In the genomic region with DNA sequence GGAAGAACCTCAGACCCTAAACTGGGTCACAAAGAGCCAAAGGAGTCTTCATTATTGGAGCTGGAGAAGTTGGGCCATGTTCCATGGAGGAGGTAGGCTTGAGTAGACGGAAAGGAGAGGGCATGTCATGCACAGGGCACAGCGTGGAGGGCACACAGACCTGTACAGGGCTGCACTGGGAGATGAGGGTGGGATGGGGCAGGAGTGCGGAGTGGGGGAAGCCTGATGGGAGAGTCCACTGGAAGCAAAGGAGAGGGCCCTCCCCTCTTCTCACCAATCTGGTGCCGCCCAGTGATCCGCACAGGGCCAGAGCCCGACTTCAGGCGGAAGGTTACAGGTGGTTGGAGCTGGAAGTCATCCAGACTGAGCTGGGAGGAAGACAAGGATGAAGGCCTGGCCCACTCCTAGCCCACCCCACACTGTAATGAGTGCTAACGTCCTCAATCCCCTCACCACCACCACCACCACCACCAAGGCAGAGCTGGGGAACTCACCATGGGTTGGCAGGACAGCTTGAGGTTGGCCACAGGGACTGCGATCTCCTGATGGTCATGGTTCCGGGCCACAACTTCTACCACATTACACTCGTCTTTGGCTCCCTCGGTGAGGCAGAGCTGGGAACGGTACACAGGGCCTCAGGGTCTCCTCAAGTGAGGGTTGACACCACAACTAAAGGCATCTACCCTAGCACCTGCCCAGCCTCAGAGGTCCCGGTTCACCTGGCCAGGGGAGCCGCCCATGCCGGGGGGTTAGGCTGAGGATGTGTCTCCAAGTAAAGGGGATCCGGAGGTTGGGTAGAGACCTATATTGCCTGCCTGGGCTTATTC, we compare ENCODE assay signal across 10 cellular contexts. TPM values are rescaled to one million over a fixed set of nuclear protein-coding genes. Genes with fewer than 3 reads are reported as not detected.
DNase-seq lines count a peak whose midpoint lies in the region; FAIRE-seq and TF ChIP-seq lines count a peak whose summit lies in the region.
"Had no signal": no experiment of that assay in that cellular context is flagged by ENCODE, and none has a peak within 500 bp of the region (broad histone marks: within the 10 kb centered on the region; RNA-seq: fewer than 3 reads in every experiment).

No MANE protein-coding gene starts in this region.

- intact Hi-C loops in activated T-helper 1 cell treated with anti-CD3 and anti-CD28 coated beads, Interleukin-12 subunit alpha, Interleukin-12 subunit beta, Interleukin-2, Interleukin-4 antibody, amounts not matched to agents 30 ng/mL and 10 ng/mL and 1 ng/mL, durations not matched to agents 14 hours and 24 hours and 36 hours (cut with micrococcal nuclease) = loop anchor here (1.0 to 10.0 kb wide), 7 partner anchors 79 to 785 kb away; partner anchors contain the start of genes BTRC, FBXW4, KAZALD1 and LZTS2

- H3K4me3 ChIP-seq in iPS-18c (ENCODE audit: insufficient read depth, low read depth, low read length) (peak overlapping the region; percentile 90), suprapubic skin (peak overlapping the region; percentile 76)

- FAIRE-seq in HTR-8/SVneo (lab: Jason Lieb, UNC) = no peak
- FAIRE-seq: islet of Langerhans had no signal

- no peak for TF ChIP-seq POLR2A in suprapubic skin (IDR thresholded peaks at IDR 0.05)

- WGBS in suprapubic skin = 58% methylated on average over 16 of the region's 17 CpGs

- DNase-seq in T-helper 1 cell (no peak), suprapubic skin (ENCODE audit: low spot score in 2 of 2) (no peak), HTR-8/SVneo (ENCODE audit: insufficient read length, low spot score) (no peak), hepatic stellate cell (ENCODE audit: low spot score) (no peak), occipital lobe (lab: John Stamatoyannopoulos, UW) (no peak)
- DNase-seq in activated T-helper 1 cell treated with anti-CD3 and anti-CD28 coated beads, Interleukin-12 subunit alpha, Interleukin-12 subunit beta, Interleukin-2, Interleukin-4 antibody, amounts not matched to agents 30 ng/mL and 10 ng/mL and 1 ng/mL, durations not matched to agents 14 hours and 24 hours and 36 hours (ENCODE audit: low spot score) = no peak

- H3K4me3 Mint-ChIP-seq in T-helper 1 cell treated with Interleukin-12 subunit alpha and Interleukin-12 subunit beta and Interleukin-4 antibody, amounts not matched to agents 30 μg/mL and 1 μg/mL, for 36 hours = peak overlapping the region; percentile 100
- H3K4me3 Mint-ChIP-seq in activated T-helper 1 cell treated with anti-CD3 and anti-CD28 coated beads, Interleukin-12 subunit alpha, Interleukin-12 subunit beta, Interleukin-2, Interleukin-4 antibody, amounts not matched to agents 30 ng/mL and 10 ng/mL and 1 ng/mL, durations not matched to agents 14 hours and 24 hours and 36 hours = peak overlapping the region; percentile 100

- no peak for TF ChIP-seq CTCF in suprapubic skin (IDR thresholded peaks at IDR 0.05)

- H3K9me3 Mint-ChIP-seq in T-helper 1 cell treated with Interleukin-12 subunit alpha and Interleukin-12 subunit beta and Interleukin-4 antibody, amounts not matched to agents 30 μg/mL and 1 μg/mL, for 36 hours = no peaks in the 10 kb centered on the region
- H3K9me3 Mint-ChIP-seq in activated T-helper 1 cell treated with anti-CD3 and anti-CD28 coated beads, Interleukin-12 subunit alpha, Interleukin-12 subunit beta, Interleukin-2, Interleukin-4 antibody, amounts not matched to agents 30 ng/mL and 10 ng/mL and 1 ng/mL, durations not matched to agents 14 hours and 24 hours and 36 hours = no peaks in the 10 kb centered on the region

- H3K9me3 ChIP-seq in iPS-18c (ENCODE audit: control insufficient read depth, insufficient read depth, low read length) (no peaks in the 10 kb centered on the region), suprapubic skin (no peaks in the 10 kb centered on the region)

- H3K27me3 Mint-ChIP-seq in T-helper 1 cell treated with Interleukin-12 subunit alpha and Interleukin-12 subunit beta and Interleukin-4 antibody, amounts not matched to agents 30 μg/mL and 1 μg/mL, for 36 hours (ENCODE audit: low read depth) = peaks cover 22% of the 10 kb centered on the region
- peaks cover 14% of the 10 kb centered on the region for H3K27me3 Mint-ChIP-seq in activated T-helper 1 cell treated with anti-CD3 and anti-CD28 coated beads, Interleukin-12 subunit alpha, Interleukin-12 subunit beta, Interleukin-2, Interleukin-4 antibody, amounts not matched to agents 30 ng/mL and 10 ng/mL and 1 ng/mL, durations not matched to agents 14 hours and 24 hours and 36 hours (ENCODE audit: insufficient read depth)

- H3K36me3 Mint-ChIP-seq in T-helper 1 cell treated with Interleukin-12 subunit alpha and Interleukin-12 subunit beta and Interleukin-4 antibody, amounts not matched to agents 30 μg/mL and 1 μg/mL, for 36 hours (ENCODE audit: low read depth) = peaks cover 24% of the 10 kb centered on the region
- peaks cover 35% of the 10 kb centered on the region for H3K36me3 Mint-ChIP-seq in activated T-helper 1 cell treated with anti-CD3 and anti-CD28 coated beads, Interleukin-12 subunit alpha, Interleukin-12 subunit beta, Interleukin-2, Interleukin-4 antibody, amounts not matched to agents 30 ng/mL and 10 ng/mL and 1 ng/mL, durations not matched to agents 14 hours and 24 hours and 36 hours (ENCODE audit: low read depth)

- no peak for TF ChIP-seq EP300 in suprapubic skin (IDR thresholded peaks at IDR 0.05)

- peak overlapping the region; percentile 27 for H3K27ac Mint-ChIP-seq in T-helper 1 cell treated with Interleukin-12 subunit alpha and Interleukin-12 subunit beta and Interleukin-4 antibody, amounts not matched to agents 30 μg/mL and 1 μg/mL, for 36 hours
- peak overlapping the region; percentile 67 for H3K27ac Mint-ChIP-seq in activated T-helper 1 cell treated with anti-CD3 and anti-CD28 coated beads, Interleukin-12 subunit alpha, Interleukin-12 subunit beta, Interleukin-2, Interleukin-4 antibody, amounts not matched to agents 30 ng/mL and 10 ng/mL and 1 ng/mL, durations not matched to agents 14 hours and 24 hours and 36 hours

- peaks cover 27% of the 10 kb centered on the region for H3K27me3 ChIP-seq in suprapubic skin

- H3K27ac ChIP-seq in suprapubic skin = no peak overlapping the region

- peaks cover 20% of the 10 kb centered on the region for H3K36me3 ChIP-seq in suprapubic skin

- H3K4me1 ChIP-seq in suprapubic skin = peaks cover 62% of the 10 kb centered on the region

- peaks cover 42% of the 10 kb centered on the region for H3K4me1 Mint-ChIP-seq in T-helper 1 cell treated with Interleukin-12 subunit alpha and Interleukin-12 subunit beta and Interleukin-4 antibody, amounts not matched to agents 30 μg/mL and 1 μg/mL, for 36 hours (ENCODE audit: low read depth)
- peaks cover 63% of the 10 kb centered on the region for H3K4me1 Mint-ChIP-seq in activated T-helper 1 cell treated with anti-CD3 and anti-CD28 coated beads, Interleukin-12 subunit alpha, Interleukin-12 subunit beta, Interleukin-2, Interleukin-4 antibody, amounts not matched to agents 30 ng/mL and 10 ng/mL and 1 ng/mL, durations not matched to agents 14 hours and 24 hours and 36 hours (ENCODE audit: low read depth)

RNA-seq across cellular contexts. Expression of gene NPM3, which starts 1.0 kb away (rescaled TPM):
- 149 and 151 TPM in 2 replicates for total RNA-seq in activated T-helper 1 cell treated with anti-CD3 and anti-CD28 coated beads, Interleukin-12 subunit alpha, Interleukin-12 subunit beta, Interleukin-2, Interleukin-4 antibody, amounts not matched to agents 30 ng/mL and 10 ng/mL and 1 ng/mL, durations not matched to agents 14 hours and 24 hours and 36 hours
- total RNA-seq in suprapubic skin = 10 to 100 TPM; 13.3 to 60.5 (median 31.1) TPM
- 35.2 TPM for total RNA-seq in occipital lobe

RNA-seq across cellular contexts. Expression of gene FGF8, which starts 6.3 kb away (rescaled TPM):
- not detected in 2 replicates for total RNA-seq in activated T-helper 1 cell treated with anti-CD3 and anti-CD28 coated beads, Interleukin-12 subunit alpha, Interleukin-12 subunit beta, Interleukin-2, Interleukin-4 antibody, amounts not matched to agents 30 ng/mL and 10 ng/mL and 1 ng/mL, durations not matched to agents 14 hours and 24 hours and 36 hours
- total RNA-seq in suprapubic skin (not detected), occipital lobe (not detected)
- total RNA-seq: LHCN-M2 had no signal

RNA-seq across cellular contexts. Expression of gene OGA, which starts 36.0 kb away (rescaled TPM):
- 113 and 117 TPM in 2 replicates for total RNA-seq in activated T-helper 1 cell treated with anti-CD3 and anti-CD28 coated beads, Interleukin-12 subunit alpha, Interleukin-12 subunit beta, Interleukin-2, Interleukin-4 antibody, amounts not matched to agents 30 ng/mL and 10 ng/mL and 1 ng/mL, durations not matched to agents 14 hours and 24 hours and 36 hours
- 100 to 1,000 TPM in 3 of 4 donors, 10 to 100 TPM in 1; 90.2 to 423 (median 131) TPM for total RNA-seq in suprapubic skin
- total RNA-seq in occipital lobe = 349 TPM
